Comparison of ENCODE assay signal across 9 cellular contexts in the genomic region with DNA sequence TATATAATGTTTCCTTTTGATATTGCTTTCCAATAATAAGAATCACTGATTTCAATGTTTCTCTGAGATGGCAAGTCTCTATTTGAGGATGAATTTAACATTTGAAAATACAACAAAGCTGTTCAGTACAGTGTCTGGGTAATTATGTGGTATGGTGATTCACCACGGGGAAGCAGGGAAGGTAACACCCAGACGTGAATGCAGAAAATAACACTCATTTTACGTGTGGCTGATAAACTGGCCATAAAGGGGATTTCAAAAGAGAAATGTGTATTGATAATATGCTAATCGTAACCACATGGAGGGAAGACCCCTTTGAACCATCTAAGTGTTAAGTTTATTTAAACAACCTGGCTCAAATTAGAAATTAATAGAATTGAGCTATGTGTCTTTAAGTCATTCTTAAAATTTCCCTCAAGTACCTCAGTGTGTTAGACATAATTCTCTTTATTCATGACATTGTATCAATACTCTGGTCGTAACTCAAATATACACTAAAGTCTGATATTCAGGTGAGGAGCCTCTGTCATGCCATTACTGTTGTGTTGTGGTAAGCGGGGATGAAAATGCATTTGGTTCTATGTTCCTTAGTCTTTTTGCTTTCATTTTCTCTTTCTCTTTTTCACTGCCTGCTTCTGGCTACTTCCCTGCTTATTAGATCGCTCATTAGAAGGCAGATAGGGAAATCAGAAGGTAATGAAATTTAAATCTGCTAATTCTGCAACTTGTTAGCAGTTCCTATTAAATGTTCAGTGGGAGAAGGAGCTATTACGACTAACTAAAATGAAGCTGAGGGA.
DNase-seq lines count a peak whose midpoint lies in the region; ATAC-seq and FAIRE-seq lines count a peak whose summit lies in the region.
"Had no signal": no experiment of that assay in that cellular context is flagged by ENCODE, and none has a peak within 500 bp of the region (broad histone marks: within the 10 kb centered on the region; RNA-seq: fewer than 3 reads in every experiment).

No MANE protein-coding gene starts in this region.

- 17 to 50% (median 28%) methylated on average over 8 of the region's 8 CpGs for WGBS in small intestine, 3 donors

- H3K4me3 ChIP-seq in small intestine (ENCODE audit: low read depth in 1 of 2, low read length in 2 of 2): peak overlapping the region in 1 of 2 donors; percentile 20

- no peak for DNase-seq in GM19239 (ENCODE audit: insufficient read length, low spot score)
- peak; percentile 64 for DNase-seq in astrocyte of the hippocampus (ENCODE audit: low read depth, low spot score)
- peak; percentile 51 for DNase-seq in small intestine
- DNase-seq in dedifferentiated amniotic fluid mesenchymal stem cell (ENCODE audit: extremely low spot score): no peak
- no peak for DNase-seq in cortex of kidney (lab: John Stamatoyannopoulos, UW)
- DNase-seq in NCI-H1694 treated with DMSO at 0.1 percent for 48 hours (lab: John Stamatoyannopoulos, UW): no peak
- DNase-seq: nephron progenitor cell, SIG-M5 had no signal

- ATAC-seq in HG02938 (IDR thresholded peaks at IDR 0.05; ENCODE audit: unreplicated experiment): peak; percentile 59

- no peaks in the 10 kb centered on the region for H3K9me3 ChIP-seq in small intestine (ENCODE audit: control insufficient read depth, low read depth)

- no peaks in the 10 kb centered on the region for H3K27me3 ChIP-seq in small intestine (ENCODE audit: control insufficient read depth in 2 of 2, insufficient read depth in 2 of 2, low read length in 2 of 2)

- H3K36me3 ChIP-seq in small intestine (ENCODE audit: control insufficient read depth in 2 of 2, insufficient read depth in 2 of 2, low read length in 2 of 2): no peaks in the 10 kb centered on the region

- H3K27ac ChIP-seq in small intestine (ENCODE audit: low read depth in 1 of 2, low read length in 1 of 2): no peak overlapping the region

- FAIRE-seq in GM19239 (lab: Jason Lieb, UNC) (peak; percentile 82), small intestine (lab: Jason Lieb, UNC) (no peak)

- no peaks in the 10 kb centered on the region for H3K4me1 ChIP-seq in small intestine (ENCODE audit: control insufficient read depth in 2 of 2, insufficient read depth in 1 of 2, low read depth in 1 of 2, low read length in 1 of 2)

Comparison
In these comparisons a context has a peak if more than half of its experiments do, and no peak if none do; other contexts are left out.
1. DNase-seq: peak in astrocyte of the hippocampus (single experiment) and small intestine (single experiment); none in GM19239 (single experiment), dedifferentiated amniotic fluid mesenchymal stem cell (single experiment), cortex of kidney (single experiment) and NCI-H1694 treated with DMSO at 0.1 percent for 48 hours (single experiment).